Comparison of ENCODE assay signal across 16 cellular contexts in the genomic region with DNA sequence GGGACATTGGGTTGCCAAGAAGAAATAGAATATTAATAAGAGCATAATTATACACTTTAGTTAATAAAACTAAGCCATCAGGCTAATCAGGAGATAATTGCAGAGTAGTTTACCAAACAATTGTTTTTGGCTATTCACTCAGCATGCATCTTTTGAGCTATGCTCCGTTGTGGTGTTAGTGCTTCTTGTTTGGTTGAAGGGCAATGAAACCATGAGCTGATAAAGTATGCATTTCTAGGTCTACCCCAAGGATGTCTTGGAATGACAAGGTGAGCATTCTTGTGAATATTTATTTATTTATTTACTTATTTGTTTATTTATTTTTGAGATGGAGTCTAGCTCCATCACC. TPM values are rescaled to one million over a fixed set of nuclear protein-coding genes. Genes with fewer than 3 reads are reported as not detected.
DNase-seq lines count a peak whose midpoint lies in the region; ATAC-seq and TF ChIP-seq lines count a peak whose summit lies in the region.
"Had no signal": no experiment of that assay in that cellular context is flagged by ENCODE, and none has a peak within 500 bp of the region (broad histone marks: within the 10 kb centered on the region; RNA-seq: fewer than 3 reads in every experiment).

No MANE protein-coding gene starts in this region.

- H3K4me3 Mint-ChIP-seq in activated T-cell treated with anti-CD3 and anti-CD28 coated beads, Interleukin-2, amount 50 U/mL, for 72 hours, result no peak overlapping the region
- H3K4me3 Mint-ChIP-seq: CD4-positive, alpha-beta T cell; H9 had no signal

- TF ChIP-seq POLR2A in thyroid gland (IDR thresholded peaks at IDR 0.05), result no peak

- H3K4me1 ChIP-seq in left ventricle myocardium inferior, result peaks cover 79% of the 10 kb centered on the region
- H3K4me1 ChIP-seq in right cardiac atrium (ENCODE audit: control insufficient read depth, insufficient read depth, low read length), result peaks cover 3% of the 10 kb centered on the region
- peaks cover 6 to 50% (median 37%) of the 10 kb centered on the region in 4 donors for H3K4me1 ChIP-seq in liver (ENCODE audit: control insufficient read depth in 4 of 4, insufficient read depth in 4 of 4, low read length in 3 of 4)
- H3K4me1 ChIP-seq in thyroid gland, result peaks cover 64 to 68% of the 10 kb centered on the region in 2 donors
- H3K4me1 ChIP-seq: Caco-2 had no signal

- no peaks in the 10 kb centered on the region for H3K4me1 Mint-ChIP-seq in activated T-cell treated with anti-CD3 and anti-CD28 coated beads, Interleukin-2, amount 50 U/mL, for 72 hours (ENCODE audit: low read depth)
- H3K4me1 Mint-ChIP-seq: H9 had no signal

- H3K9me3 ChIP-seq in left ventricle myocardium inferior (replicated peaks), result no peaks in the 10 kb centered on the region
- no peaks in the 10 kb centered on the region for H3K9me3 ChIP-seq in right cardiac atrium (ENCODE audit: control insufficient read depth, low read length)
- no peaks in the 10 kb centered on the region for H3K9me3 ChIP-seq in liver (ENCODE audit: control insufficient read depth in 4 of 4, low read length in 3 of 4)
- no peaks in the 10 kb centered on the region for H3K9me3 ChIP-seq in thyroid gland
- H3K9me3 ChIP-seq: A549, Caco-2 had no signal

- WGBS in right cardiac atrium, result 85% methylated on average over 1 of the region's 1 CpG
- 78% methylated on average over 1 of the region's 1 CpG for WGBS in liver
- 87 to 96% methylated on average over 1 of the region's 1 CpG for WGBS in thyroid gland, 2 donors

- H3K4me3 ChIP-seq in left ventricle myocardium inferior, result no peak overlapping the region
- no peak overlapping the region for H3K4me3 ChIP-seq in right cardiac atrium (ENCODE audit: low read length)
- H3K4me3 ChIP-seq in liver (ENCODE audit: low read depth in 1 of 3, low read length in 3 of 3), result peak overlapping the region in 2 of 3 donors; percentile 26 to 27
- H3K4me3 ChIP-seq in thyroid gland (replicated peaks in 1 of 3), result no peak overlapping the region
- H3K4me3 ChIP-seq: A549 had no signal

- TF ChIP-seq CTCF in left ventricle myocardium inferior (IDR thresholded peaks at IDR 0.05; ENCODE audit: borderline replicate concordance) (no peak), liver (IDR thresholded peaks at IDR 0.05; ENCODE audit: low read depth, low read length, missing input control) (no peak), thyroid gland (IDR thresholded peaks at IDR 0.05) (no peak)

- peaks cover 62% of the 10 kb centered on the region for H3K27me3 Mint-ChIP-seq in activated T-cell treated with anti-CD3 and anti-CD28 coated beads, Interleukin-2, amount 50 U/mL, for 72 hours (ENCODE audit: low read depth)

- no peaks in the 10 kb centered on the region for H3K36me3 Mint-ChIP-seq in activated T-cell treated with anti-CD3 and anti-CD28 coated beads, Interleukin-2, amount 50 U/mL, for 72 hours (ENCODE audit: insufficient read depth in 2 of 2)

- peak overlapping the region in 1 of 2 donors; percentile 56 for H3K9ac ChIP-seq in liver (ENCODE audit: low read depth in 1 of 2, low read length in 2 of 2)

- H3K36me3 ChIP-seq in left ventricle myocardium inferior (peaks cover 10% of the 10 kb centered on the region), liver (ENCODE audit: control insufficient read depth in 4 of 4, insufficient read depth in 3 of 4, low read depth in 1 of 4, low read length in 3 of 4) (no peaks in the 10 kb centered on the region), thyroid gland (no peaks in the 10 kb centered on the region)

- no peak for DNase-seq in left ventricle myocardium inferior
- no peak for DNase-seq in right cardiac atrium
- no peak for DNase-seq in thyroid gland
- no peak for DNase-seq in NCI-H510A (lab: John Stamatoyannopoulos, UW)
- no peak for DNase-seq in activated T-cell treated with anti-CD3 and anti-CD28 coated beads, Interleukin-2, amount 50 U/mL, for 72 hours
- DNase-seq in activated CD8-positive, alpha-beta memory T cell treated with anti-CD3 and anti-CD28 coated beads for 24 hours, result no peak
- DNase-seq: AML-193; Caco-2; CD4-positive, alpha-beta T cell; GDM1; H9 had no signal

- intact Hi-C loops in left ventricle myocardium inferior (cut with micrococcal nuclease), result no loop called here
- intact Hi-C loops in right cardiac atrium (cut with DNase I), result no loop called here
- intact Hi-C loops in thyroid gland (cut with DNase I), result no loop called here

- no peak for TF ChIP-seq RAD21 in liver (IDR thresholded peaks at IDR 0.05)

- no peak overlapping the region for H3K27ac Mint-ChIP-seq in activated T-cell treated with anti-CD3 and anti-CD28 coated beads, Interleukin-2, amount 50 U/mL, for 72 hours
- H3K27ac Mint-ChIP-seq: CD4-positive, alpha-beta T cell; H9 had no signal

- H3K27ac ChIP-seq in left ventricle myocardium inferior (replicated peaks), result peak overlapping the region; percentile 96
- no peak overlapping the region for H3K27ac ChIP-seq in right cardiac atrium (ENCODE audit: low read length)
- H3K27ac ChIP-seq in liver (ENCODE audit: low read depth in 1 of 2, low read length in 2 of 2), result no peak overlapping the region
- H3K27ac ChIP-seq in thyroid gland, result peak overlapping the region in 2 of 3 donors; percentile 5 to 93
- H3K27ac ChIP-seq: 22Rv1, A549, C4-2B had no signal

- ATAC-seq in right cardiac atrium, result no peak
- ATAC-seq in activated T-cell treated with anti-CD3 and anti-CD28 coated beads, Interleukin-2, amount 50 U/mL, for 72 hours (replicated peaks in 1 of 2), result no peak
- ATAC-seq: A549 had no signal

- H3K27me3 ChIP-seq in left ventricle myocardium inferior (ENCODE audit: low read depth), result no peaks in the 10 kb centered on the region
- no peaks in the 10 kb centered on the region for H3K27me3 ChIP-seq in right cardiac atrium (ENCODE audit: control insufficient read depth, insufficient read depth)
- H3K27me3 ChIP-seq in liver (ENCODE audit: control insufficient read depth in 4 of 4, insufficient read depth in 4 of 4, low read length in 3 of 4), result no peaks in the 10 kb centered on the region
- H3K27me3 ChIP-seq in thyroid gland, result no peaks in the 10 kb centered on the region

- no peaks in the 10 kb centered on the region for H3K9me3 Mint-ChIP-seq in activated T-cell treated with anti-CD3 and anti-CD28 coated beads, Interleukin-2, amount 50 U/mL, for 72 hours
- H3K9me3 Mint-ChIP-seq: CD4-positive, alpha-beta T cell; H9 had no signal

TF ChIP-seq in liver, 16 proteins besides CTCF, POLR2A, EP300 and RAD21 (continues in another document):
- TF ChIP-seq, protein P1, sequence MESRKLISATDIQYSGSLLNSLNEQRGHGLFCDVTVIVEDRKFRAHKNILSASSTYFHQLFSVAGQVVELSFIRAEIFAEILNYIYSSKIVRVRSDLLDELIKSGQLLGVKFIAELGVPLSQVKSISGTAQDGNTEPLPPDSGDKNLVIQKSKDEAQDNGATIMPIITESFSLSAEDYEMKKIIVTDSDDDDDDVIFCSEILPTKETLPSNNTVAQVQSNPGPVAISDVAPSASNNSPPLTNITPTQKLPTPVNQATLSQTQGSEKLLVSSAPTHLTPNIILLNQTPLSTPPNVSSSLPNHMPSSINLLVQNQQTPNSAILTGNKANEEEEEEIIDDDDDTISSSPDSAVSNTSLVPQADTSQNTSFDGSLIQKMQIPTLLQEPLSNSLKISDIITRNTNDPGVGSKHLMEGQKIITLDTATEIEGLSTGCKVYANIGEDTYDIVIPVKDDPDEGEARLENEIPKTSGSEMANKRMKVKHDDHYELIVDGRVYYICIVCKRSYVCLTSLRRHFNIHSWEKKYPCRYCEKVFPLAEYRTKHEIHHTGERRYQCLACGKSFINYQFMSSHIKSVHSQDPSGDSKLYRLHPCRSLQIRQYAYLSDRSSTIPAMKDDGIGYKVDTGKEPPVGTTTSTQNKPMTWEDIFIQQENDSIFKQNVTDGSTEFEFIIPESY (IDR thresholded peaks at IDR 0.05), result no peak
- TF ChIP-seq HNF4G (IDR thresholded peaks at IDR 0.05) (no peak), ATF3 (IDR thresholded peaks at IDR 0.05) (no peak), NR2F2 (IDR thresholded peaks at IDR 0.05) (no peak), FOXA1 (IDR thresholded peaks at IDR 0.05) (no peak), HNF4A (conservative IDR thresholded peaks at IDR 0.05) (no peak), EGR1 (IDR thresholded peaks at IDR 0.05; ENCODE audit: low read depth in 2 of 2) (no peak), GABPA (IDR thresholded peaks at IDR 0.05 in 1 of 2, conservative IDR thresholded peaks at IDR 0.05 in 1 of 2) (no peak), RXRA (IDR thresholded peaks at IDR 0.05) (no peak), SP1 (IDR thresholded peaks at IDR 0.05) (no peak), REST (IDR thresholded peaks at IDR 0.05) (no peak)

RNA-seq across cellular contexts. Expression of gene HLF, which starts 6.4 kb away (rescaled TPM):
- total RNA-seq in left ventricle myocardium inferior (22.6 TPM), right cardiac atrium (10 to 100 TPM; 35.6 to 56.6 (median 49.7) TPM), liver (10 to 100 TPM in 1 of 2 donors, 1 to 10 TPM in 1; 8.0 to 59.3 TPM), thyroid gland (10 to 100 TPM; 39.4 to 54.1 (median 51.7) TPM)
- polyA plus RNA-seq in right cardiac atrium (17.0 TPM), liver (10 to 100 TPM; 23.5 to 25.7 TPM)
- total RNA-seq in activated T-cell treated with anti-CD3 and anti-CD28 coated beads, Interleukin-2, amount 50 U/mL, for 72 hours, result 10 to 100 TPM; 23.9 to 44.3 TPM
- polyA plus RNA-seq: BJ had no signal

Comparison
In these comparisons a context has a peak if more than half of its experiments do, and no peak if none do; other contexts are left out.
1. H3K27ac ChIP-seq: peak in left ventricle myocardium inferior (single experiment) and thyroid gland (2 of 3); none in right cardiac atrium (single experiment) and liver (0 of 2).
2. H3K4me3 ChIP-seq: peak in liver (2 of 3); none in left ventricle myocardium inferior (single experiment), right cardiac atrium (single experiment) and thyroid gland (0 of 3).